9 cellular contexts compared by ENCODE assay signal in the genomic region with DNA sequence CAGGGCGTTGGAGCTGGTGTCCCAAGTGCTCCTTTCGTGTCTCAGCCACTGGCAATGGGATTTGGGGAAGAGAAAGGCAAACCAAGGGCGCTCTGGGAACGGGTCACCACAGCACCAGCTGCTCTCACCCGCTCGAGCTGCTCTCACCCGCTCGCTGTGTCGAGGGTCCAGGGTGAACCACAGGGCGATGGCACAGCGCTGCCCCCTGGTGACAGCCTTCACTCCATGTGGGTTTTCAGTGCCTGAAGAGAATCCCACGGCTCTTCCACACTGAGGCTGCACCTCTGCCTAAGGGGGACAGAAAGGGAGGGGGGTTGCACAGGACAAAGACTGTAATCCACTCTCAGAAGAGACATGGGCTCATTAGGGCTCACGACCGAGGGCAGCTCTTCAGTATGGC. TPM values are rescaled to one million over a fixed set of nuclear protein-coding genes. Genes with fewer than 3 reads are reported as not detected.
DNase-seq lines count a peak whose midpoint lies in the region; ATAC-seq and TF ChIP-seq lines count a peak whose summit lies in the region.
"Had no signal": no experiment of that assay in that cellular context is flagged by ENCODE, and none has a peak within 500 bp of the region (broad histone marks: within the 10 kb centered on the region; RNA-seq: fewer than 3 reads in every experiment).

No MANE protein-coding gene starts in this region.

- ATAC-seq in activated CD8-positive, alpha-beta T cell treated with anti-CD3 and anti-CD28 coated beads for 36 hours, result no peak
- ATAC-seq in GM18505 (IDR thresholded peaks at IDR 0.05; ENCODE audit: unreplicated experiment) (no peak), HG03469 (IDR thresholded peaks at IDR 0.05; ENCODE audit: unreplicated experiment) (no peak)

- no peaks in the 10 kb centered on the region for H3K9me3 ChIP-seq in ovary

- no peak overlapping the region for H3K4me3 ChIP-seq in NB4 (ENCODE audit: low read depth, low read length)
- no peak overlapping the region for H3K4me3 ChIP-seq in fibroblast of mammary gland (ENCODE audit: control insufficient read depth, low read depth, low read length)
- no peak overlapping the region for H3K4me3 ChIP-seq in ovary

- no peak for TF ChIP-seq EP300 in ovary (IDR thresholded peaks at IDR 0.05)

- H3K4me3 Mint-ChIP-seq in activated CD8-positive, alpha-beta T cell treated with anti-CD3 and anti-CD28 coated beads for 36 hours, result no peak overlapping the region

- peaks cover 18% of the 10 kb centered on the region for H3K36me3 Mint-ChIP-seq in activated CD8-positive, alpha-beta T cell treated with anti-CD3 and anti-CD28 coated beads for 36 hours (ENCODE audit: low read depth)

- H3K9me3 Mint-ChIP-seq in activated CD8-positive, alpha-beta T cell treated with anti-CD3 and anti-CD28 coated beads for 36 hours, result no peaks in the 10 kb centered on the region

- no peak overlapping the region for H3K27ac ChIP-seq in ovary

- TF ChIP-seq POLR2A in NB4 (IDR thresholded peaks at IDR 0.05; ENCODE audit: extremely low read depth, insufficient read length) (no peak), ovary (IDR thresholded peaks at IDR 0.05) (no peak), GM18505 (IDR thresholded peaks at IDR 0.05; ENCODE audit: borderline replicate concordance, extremely low read depth, insufficient read depth, insufficient read length) (no peak)

- no peaks in the 10 kb centered on the region for H3K27me3 Mint-ChIP-seq in activated CD8-positive, alpha-beta T cell treated with anti-CD3 and anti-CD28 coated beads for 36 hours

- POLR2A ChIA-PET in activated CD8-positive, alpha-beta T cell treated with anti-CD3 and anti-CD28 coated beads for 36 hours (lab: Charles Lee), result no interaction called here

- intact Hi-C loops in activated CD8-positive, alpha-beta T cell treated with anti-CD3 and anti-CD28 coated beads for 36 hours (cut with micrococcal nuclease), result loop anchor here (5.0 kb wide), 1 partner anchor 170 kb away; no protein-coding TSS in a partner anchor
- intact Hi-C loops in ovary (cut with DNase I), result no loop called here

- no peaks in the 10 kb centered on the region for H3K4me1 ChIP-seq in ovary (ENCODE audit: insufficient read depth)

- no peaks in the 10 kb centered on the region for H3K4me1 Mint-ChIP-seq in activated CD8-positive, alpha-beta T cell treated with anti-CD3 and anti-CD28 coated beads for 36 hours (ENCODE audit: low read depth)

- H3K27me3 ChIP-seq in ovary, result no peaks in the 10 kb centered on the region

- TF ChIP-seq CTCF in NB4 (IDR thresholded peaks at IDR 0.05; ENCODE audit: low read depth, low read length) (peak; percentile 70), fibroblast of mammary gland (conservative IDR thresholded peaks at IDR 0.05; ENCODE audit: control insufficient read depth, insufficient read depth, low read depth, low read length) (peak; percentile 55), ovary (IDR thresholded peaks at IDR 0.05) (no peak)
- TF ChIP-seq CTCF in activated CD8-positive, alpha-beta T cell treated with anti-CD3 and anti-CD28 coated beads for 36 hours (IDR thresholded peaks at IDR 0.05), result peak; percentile 62

- DNase-seq in ELR (ENCODE audit: low read depth) (peak; percentile 19), NB4 (ENCODE audit: low read depth) (peak; percentile 61), fibroblast of mammary gland (ENCODE audit: low read depth) (peak; percentile 24), ovary (peak in 4 of 5 donors; percentile 33 to 65 (median 43)), SW480 (ENCODE audit: low spot score) (no peak)
- peak; percentile 55 for DNase-seq in activated CD8-positive, alpha-beta T cell treated with anti-CD3 and anti-CD28 coated beads for 36 hours

- no peak overlapping the region for H3K27ac Mint-ChIP-seq in activated CD8-positive, alpha-beta T cell treated with anti-CD3 and anti-CD28 coated beads for 36 hours

- WGBS in ovary, 3 donors, result 52 to 59% (median 56%) methylated on average over 14 of the region's 14 CpGs

- H3K36me3 ChIP-seq in ovary, result no peaks in the 10 kb centered on the region

- CTCF ChIA-PET in activated CD8-positive, alpha-beta T cell treated with anti-CD3 and anti-CD28 coated beads for 36 hours (lab: Charles Lee), result interaction anchor here (0.7 to 2.5 kb wide), 10 partner anchors 9 to 574 kb away, joined by 3 to 7 read pairs (median 4); partner anchors contain the start of gene P3H1

RNA-seq across cellular contexts. Expression of gene CLDN19, which starts 7.1 kb away (rescaled TPM):
- total RNA-seq in activated CD8-positive, alpha-beta T cell treated with anti-CD3 and anti-CD28 coated beads for 36 hours, result not detected
- under 1 TPM in 2 of 7 donors, not detected in 5; 0.24 to 0.52 TPM for total RNA-seq in ovary
- under 1 TPM in 1 of 2 donors, not detected in 1; 0.07 TPM for polyA plus RNA-seq in ovary
- total RNA-seq: LHCN-M2 had no signal

RNA-seq across cellular contexts. Expression of gene P3H1, which starts 19.7 kb away (rescaled TPM):
- 10 to 100 TPM; 34.7 to 34.8 TPM for total RNA-seq in activated CD8-positive, alpha-beta T cell treated with anti-CD3 and anti-CD28 coated beads for 36 hours
- total RNA-seq in ovary, result 10 to 100 TPM; 22.5 to 47.0 (median 39.4) TPM
- polyA plus RNA-seq in ovary, result 10 to 100 TPM; 33.2 to 40.7 TPM

RNA-seq across cellular contexts. Expression of gene C1orf50, which starts 19.9 kb away (rescaled TPM):
- total RNA-seq in activated CD8-positive, alpha-beta T cell treated with anti-CD3 and anti-CD28 coated beads for 36 hours, result 1 to 10 TPM; 4.7 to 5.2 TPM
- total RNA-seq in ovary, result 10 to 100 TPM in 1 of 7 donors, 1 to 10 TPM in 6; 1.3 to 10.1 (median 5.8) TPM
- polyA plus RNA-seq in ovary, result 10 to 100 TPM in 1 of 2 donors, 1 to 10 TPM in 1; 3.7 to 13.6 TPM

RNA-seq across cellular contexts. Expression of gene TMEM269, which starts 37.7 kb away (rescaled TPM):
- under 1 TPM; 0.22 to 0.32 TPM for total RNA-seq in activated CD8-positive, alpha-beta T cell treated with anti-CD3 and anti-CD28 coated beads for 36 hours
- under 1 TPM in 4 of 7 donors, not detected in 3; 0.12 to 0.62 (median 0.55) TPM for total RNA-seq in ovary
- under 1 TPM; 0.07 TPM for polyA plus RNA-seq in ovary
- total RNA-seq: LHCN-M2 had no signal

Comparison
In these comparisons a context has a peak if more than half of its experiments do, and no peak if none do; other contexts are left out.
1. CTCF ChIP-seq: peak in NB4 (single experiment), activated CD8-positive, alpha-beta T cell treated with anti-CD3 and anti-CD28 coated beads for 36 hours (single experiment) and fibroblast of mammary gland (single experiment); none in ovary (0 of 3).